In the genomic region with DNA sequence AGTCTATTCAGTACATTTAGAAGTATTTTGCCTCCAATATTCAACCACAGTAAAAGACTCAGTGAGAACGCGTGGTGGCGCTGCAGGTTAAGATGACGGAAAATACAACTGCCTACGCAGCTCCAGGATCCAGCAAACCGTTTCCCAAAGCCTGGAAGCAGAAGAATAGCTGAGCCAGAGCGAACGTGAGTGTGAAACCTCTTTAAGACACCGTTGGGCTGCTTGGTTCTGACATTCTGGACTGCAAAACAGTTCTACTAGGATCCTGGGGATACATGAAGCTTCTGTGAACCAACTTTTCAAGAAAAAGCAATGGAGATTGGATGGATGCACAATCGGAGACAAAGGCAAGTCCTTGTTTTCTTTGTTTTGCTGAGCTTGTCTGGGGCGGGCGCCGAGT, we compare ENCODE assay signal across 1 cellular context.
TF ChIP-seq lines count a peak whose summit lies in the region.

TSS of gene PCDHB16 (plus strand) at position 140 of the 400 bp plus-strand sequence. CDS start at position 313, 173 bp downstream.

TF ChIP-seq in HepG2, 621 proteins besides CTCF, POLR2A, EP300 and RAD21 (continued from another document and continues in another):
- TF ChIP-seq, protein P1, sequence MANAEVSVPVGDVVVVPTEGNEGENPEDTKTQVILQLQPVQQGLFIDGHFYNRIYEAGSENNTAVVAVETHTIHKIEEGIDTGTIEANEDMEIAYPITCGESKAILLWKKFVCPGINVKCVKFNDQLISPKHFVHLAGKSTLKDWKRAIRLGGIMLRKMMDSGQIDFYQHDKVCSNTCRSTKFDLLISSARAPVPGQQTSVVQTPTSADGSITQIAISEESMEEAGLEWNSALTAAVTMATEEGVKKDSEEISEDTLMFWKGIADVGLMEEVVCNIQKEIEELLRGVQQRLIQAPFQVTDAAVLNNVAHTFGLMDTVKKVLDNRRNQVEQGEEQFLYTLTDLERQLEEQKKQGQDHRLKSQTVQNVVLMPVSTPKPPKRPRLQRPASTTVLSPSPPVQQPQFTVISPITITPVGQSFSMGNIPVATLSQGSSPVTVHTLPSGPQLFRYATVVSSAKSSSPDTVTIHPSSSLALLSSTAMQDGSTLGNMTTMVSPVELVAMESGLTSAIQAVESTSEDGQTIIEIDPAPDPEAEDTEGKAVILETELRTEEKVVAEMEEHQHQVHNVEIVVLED (CRISPR knock-in tag; IDR thresholded peaks at IDR 0.05; ENCODE audit: borderline replicate concordance): no peak
- TF ChIP-seq SP140L (CRISPR knock-in tag; IDR thresholded peaks at IDR 0.05; ENCODE audit: borderline replicate concordance) (no peak), ZNF703 (CRISPR knock-in tag; IDR thresholded peaks at IDR 0.05; ENCODE audit: borderline replicate concordance) (no peak), MED1 (CRISPR knock-in tag; IDR thresholded peaks at IDR 0.05) (0 out of 2 replicates have a peak, but pooled peaks have one; percentile 27), ZNF10 (CRISPR knock-in tag; IDR thresholded peaks at IDR 0.05; ENCODE audit: borderline replicate concordance, low read depth) (no peak), CCAR2 (optimal IDR thresholded peaks at IDR 0.05; ENCODE audit: low read depth, low read length) (no peak), SRSF4 (IDR thresholded peaks at IDR 0.05; ENCODE audit: low read depth, low read length, poor library complexity, severe bottlenecking) (no peak), ZNF512 (CRISPR knock-in tag; IDR thresholded peaks at IDR 0.05) (no peak), ZNF431 (CRISPR knock-in tag; IDR thresholded peaks at IDR 0.05; ENCODE audit: borderline replicate concordance, low read depth) (no peak), SOX6 (IDR thresholded peaks at IDR 0.05) (no peak), SOX6 (CRISPR knock-in tag; IDR thresholded peaks at IDR 0.05) (peak; percentile 12; the same call in 1 of the 2 replicates), SP4 (CRISPR knock-in tag; IDR thresholded peaks at IDR 0.05) (no peak), ZNF605 (CRISPR knock-in tag; IDR thresholded peaks at IDR 0.05) (no peak), FOXJ3 (CRISPR knock-in tag; IDR thresholded peaks at IDR 0.05; ENCODE audit: borderline replicate concordance) (0 out of 2 replicates have a peak, but pooled peaks have one; percentile 24), TEAD3 (CRISPR knock-in tag; optimal IDR thresholded peaks at IDR 0.05; ENCODE audit: borderline replicate concordance) (no peak), CREB1 (IDR thresholded peaks at IDR 0.05) (0 out of 2 replicates have a peak, but pooled peaks have one; percentile 7), CREB1 (CRISPR knock-in tag; IDR thresholded peaks at IDR 0.05) (no peak; the same call in 1 of the 2 replicates), SMC3 (IDR thresholded peaks at IDR 0.05; ENCODE audit: low read length) (peak; percentile 45; the same call in 1 of the 2 replicates), ATF1 (CRISPR knock-in tag; IDR thresholded peaks at IDR 0.05) (peak; percentile 51; the same call in 1 of the 2 replicates), U2AF2 (IDR thresholded peaks at IDR 0.05; ENCODE audit: low read depth, low read length) (no peak), CBX1 (IDR thresholded peaks at IDR 0.05; ENCODE audit: low read depth) (no peak), ESRRA (CRISPR knock-in tag; IDR thresholded peaks at IDR 0.05; ENCODE audit: low read depth) (no peak), ZNF224 (CRISPR knock-in tag; IDR thresholded peaks at IDR 0.05) (no peak), ZBED4 (CRISPR knock-in tag; IDR thresholded peaks at IDR 0.05; ENCODE audit: borderline replicate concordance) (no peak), ZNF879 (CRISPR knock-in tag; IDR thresholded peaks at IDR 0.05) (no peak), DNMT3B (CRISPR knock-in tag; conservative IDR thresholded peaks at IDR 0.05) (no peak), HNRNPH1 (optimal IDR thresholded peaks at IDR 0.05; ENCODE audit: low read depth, low read length) (no peak), ZNF33A (CRISPR knock-in tag; IDR thresholded peaks at IDR 0.05; ENCODE audit: borderline replicate concordance) (no peak), SIN3A (IDR thresholded peaks at IDR 0.05; ENCODE audit: borderline replicate concordance, low read depth, low read length) (no peak), GATAD2A (CRISPR knock-in tag; IDR thresholded peaks at IDR 0.05) (peak; percentile 16; the same call in 1 of the 2 replicates)
- TF ChIP-seq, protein P2, sequence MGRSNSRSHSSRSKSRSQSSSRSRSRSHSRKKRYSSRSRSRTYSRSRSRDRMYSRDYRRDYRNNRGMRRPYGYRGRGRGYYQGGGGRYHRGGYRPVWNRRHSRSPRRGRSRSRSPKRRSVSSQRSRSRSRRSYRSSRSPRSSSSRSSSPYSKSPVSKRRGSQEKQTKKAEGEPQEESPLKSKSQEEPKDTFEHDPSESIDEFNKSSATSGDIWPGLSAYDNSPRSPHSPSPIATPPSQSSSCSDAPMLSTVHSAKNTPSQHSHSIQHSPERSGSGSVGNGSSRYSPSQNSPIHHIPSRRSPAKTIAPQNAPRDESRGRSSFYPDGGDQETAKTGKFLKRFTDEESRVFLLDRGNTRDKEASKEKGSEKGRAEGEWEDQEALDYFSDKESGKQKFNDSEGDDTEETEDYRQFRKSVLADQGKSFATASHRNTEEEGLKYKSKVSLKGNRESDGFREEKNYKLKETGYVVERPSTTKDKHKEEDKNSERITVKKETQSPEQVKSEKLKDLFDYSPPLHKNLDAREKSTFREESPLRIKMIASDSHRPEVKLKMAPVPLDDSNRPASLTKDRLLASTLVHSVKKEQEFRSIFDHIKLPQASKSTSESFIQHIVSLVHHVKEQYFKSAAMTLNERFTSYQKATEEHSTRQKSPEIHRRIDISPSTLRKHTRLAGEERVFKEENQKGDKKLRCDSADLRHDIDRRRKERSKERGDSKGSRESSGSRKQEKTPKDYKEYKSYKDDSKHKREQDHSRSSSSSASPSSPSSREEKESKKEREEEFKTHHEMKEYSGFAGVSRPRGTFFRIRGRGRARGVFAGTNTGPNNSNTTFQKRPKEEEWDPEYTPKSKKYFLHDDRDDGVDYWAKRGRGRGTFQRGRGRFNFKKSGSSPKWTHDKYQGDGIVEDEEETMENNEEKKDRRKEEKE (IDR thresholded peaks at IDR 0.05): no peak
- TF ChIP-seq, protein P3, sequence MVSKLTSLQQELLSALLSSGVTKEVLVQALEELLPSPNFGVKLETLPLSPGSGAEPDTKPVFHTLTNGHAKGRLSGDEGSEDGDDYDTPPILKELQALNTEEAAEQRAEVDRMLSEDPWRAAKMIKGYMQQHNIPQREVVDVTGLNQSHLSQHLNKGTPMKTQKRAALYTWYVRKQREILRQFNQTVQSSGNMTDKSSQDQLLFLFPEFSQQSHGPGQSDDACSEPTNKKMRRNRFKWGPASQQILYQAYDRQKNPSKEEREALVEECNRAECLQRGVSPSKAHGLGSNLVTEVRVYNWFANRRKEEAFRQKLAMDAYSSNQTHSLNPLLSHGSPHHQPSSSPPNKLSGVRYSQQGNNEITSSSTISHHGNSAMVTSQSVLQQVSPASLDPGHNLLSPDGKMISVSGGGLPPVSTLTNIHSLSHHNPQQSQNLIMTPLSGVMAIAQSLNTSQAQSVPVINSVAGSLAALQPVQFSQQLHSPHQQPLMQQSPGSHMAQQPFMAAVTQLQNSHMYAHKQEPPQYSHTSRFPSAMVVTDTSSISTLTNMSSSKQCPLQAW (CRISPR knock-in tag; IDR thresholded peaks at IDR 0.05): 0 out of 2 replicates have a peak, but pooled peaks have one; percentile 29
- TF ChIP-seq, protein P4, sequence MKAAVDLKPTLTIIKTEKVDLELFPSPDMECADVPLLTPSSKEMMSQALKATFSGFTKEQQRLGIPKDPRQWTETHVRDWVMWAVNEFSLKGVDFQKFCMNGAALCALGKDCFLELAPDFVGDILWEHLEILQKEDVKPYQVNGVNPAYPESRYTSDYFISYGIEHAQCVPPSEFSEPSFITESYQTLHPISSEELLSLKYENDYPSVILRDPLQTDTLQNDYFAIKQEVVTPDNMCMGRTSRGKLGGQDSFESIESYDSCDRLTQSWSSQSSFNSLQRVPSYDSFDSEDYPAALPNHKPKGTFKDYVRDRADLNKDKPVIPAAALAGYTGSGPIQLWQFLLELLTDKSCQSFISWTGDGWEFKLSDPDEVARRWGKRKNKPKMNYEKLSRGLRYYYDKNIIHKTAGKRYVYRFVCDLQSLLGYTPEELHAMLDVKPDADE (CRISPR knock-in tag; IDR thresholded peaks at IDR 0.05): no peak
- TF ChIP-seq, protein P5, sequence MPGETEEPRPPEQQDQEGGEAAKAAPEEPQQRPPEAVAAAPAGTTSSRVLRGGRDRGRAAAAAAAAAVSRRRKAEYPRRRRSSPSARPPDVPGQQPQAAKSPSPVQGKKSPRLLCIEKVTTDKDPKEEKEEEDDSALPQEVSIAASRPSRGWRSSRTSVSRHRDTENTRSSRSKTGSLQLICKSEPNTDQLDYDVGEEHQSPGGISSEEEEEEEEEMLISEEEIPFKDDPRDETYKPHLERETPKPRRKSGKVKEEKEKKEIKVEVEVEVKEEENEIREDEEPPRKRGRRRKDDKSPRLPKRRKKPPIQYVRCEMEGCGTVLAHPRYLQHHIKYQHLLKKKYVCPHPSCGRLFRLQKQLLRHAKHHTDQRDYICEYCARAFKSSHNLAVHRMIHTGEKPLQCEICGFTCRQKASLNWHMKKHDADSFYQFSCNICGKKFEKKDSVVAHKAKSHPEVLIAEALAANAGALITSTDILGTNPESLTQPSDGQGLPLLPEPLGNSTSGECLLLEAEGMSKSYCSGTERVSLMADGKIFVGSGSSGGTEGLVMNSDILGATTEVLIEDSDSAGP (CRISPR knock-in tag; IDR thresholded peaks at IDR 0.05; ENCODE audit: borderline replicate concordance): no peak
- TF ChIP-seq, protein P6, sequence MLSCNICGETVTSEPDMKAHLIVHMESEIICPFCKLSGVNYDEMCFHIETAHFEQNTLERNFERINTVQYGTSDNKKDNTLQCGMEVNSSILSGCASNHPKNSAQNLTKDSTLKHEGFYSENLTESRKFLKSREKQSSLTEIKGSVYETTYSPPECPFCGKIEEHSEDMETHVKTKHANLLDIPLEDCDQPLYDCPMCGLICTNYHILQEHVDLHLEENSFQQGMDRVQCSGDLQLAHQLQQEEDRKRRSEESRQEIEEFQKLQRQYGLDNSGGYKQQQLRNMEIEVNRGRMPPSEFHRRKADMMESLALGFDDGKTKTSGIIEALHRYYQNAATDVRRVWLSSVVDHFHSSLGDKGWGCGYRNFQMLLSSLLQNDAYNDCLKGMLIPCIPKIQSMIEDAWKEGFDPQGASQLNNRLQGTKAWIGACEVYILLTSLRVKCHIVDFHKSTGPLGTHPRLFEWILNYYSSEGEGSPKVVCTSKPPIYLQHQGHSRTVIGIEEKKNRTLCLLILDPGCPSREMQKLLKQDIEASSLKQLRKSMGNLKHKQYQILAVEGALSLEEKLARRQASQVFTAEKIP (CRISPR knock-in tag; IDR thresholded peaks at IDR 0.05; ENCODE audit: borderline replicate concordance): no peak
- TF ChIP-seq, protein P7, sequence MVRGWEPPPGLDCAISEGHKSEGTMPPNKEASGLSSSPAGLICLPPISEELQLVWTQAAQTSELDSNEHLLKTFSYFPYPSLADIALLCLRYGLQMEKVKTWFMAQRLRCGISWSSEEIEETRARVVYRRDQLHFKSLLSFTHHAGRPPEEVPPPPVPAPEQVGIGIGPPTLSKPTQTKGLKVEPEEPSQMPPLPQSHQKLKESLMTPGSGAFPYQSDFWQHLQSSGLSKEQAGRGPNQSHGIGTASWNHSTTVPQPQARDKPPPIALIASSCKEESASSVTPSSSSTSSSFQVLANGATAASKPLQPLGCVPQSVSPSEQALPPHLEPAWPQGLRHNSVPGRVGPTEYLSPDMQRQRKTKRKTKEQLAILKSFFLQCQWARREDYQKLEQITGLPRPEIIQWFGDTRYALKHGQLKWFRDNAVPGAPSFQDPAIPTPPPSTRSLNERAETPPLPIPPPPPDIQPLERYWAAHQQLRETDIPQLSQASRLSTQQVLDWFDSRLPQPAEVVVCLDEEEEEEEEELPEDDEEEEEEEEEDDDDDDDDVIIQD (CRISPR knock-in tag; IDR thresholded peaks at IDR 0.05; ENCODE audit: low read depth): 0 out of 2 replicates have a peak, but pooled peaks have one; percentile 38
